8 cellular contexts compared by ENCODE assay signal in the genomic region with DNA sequence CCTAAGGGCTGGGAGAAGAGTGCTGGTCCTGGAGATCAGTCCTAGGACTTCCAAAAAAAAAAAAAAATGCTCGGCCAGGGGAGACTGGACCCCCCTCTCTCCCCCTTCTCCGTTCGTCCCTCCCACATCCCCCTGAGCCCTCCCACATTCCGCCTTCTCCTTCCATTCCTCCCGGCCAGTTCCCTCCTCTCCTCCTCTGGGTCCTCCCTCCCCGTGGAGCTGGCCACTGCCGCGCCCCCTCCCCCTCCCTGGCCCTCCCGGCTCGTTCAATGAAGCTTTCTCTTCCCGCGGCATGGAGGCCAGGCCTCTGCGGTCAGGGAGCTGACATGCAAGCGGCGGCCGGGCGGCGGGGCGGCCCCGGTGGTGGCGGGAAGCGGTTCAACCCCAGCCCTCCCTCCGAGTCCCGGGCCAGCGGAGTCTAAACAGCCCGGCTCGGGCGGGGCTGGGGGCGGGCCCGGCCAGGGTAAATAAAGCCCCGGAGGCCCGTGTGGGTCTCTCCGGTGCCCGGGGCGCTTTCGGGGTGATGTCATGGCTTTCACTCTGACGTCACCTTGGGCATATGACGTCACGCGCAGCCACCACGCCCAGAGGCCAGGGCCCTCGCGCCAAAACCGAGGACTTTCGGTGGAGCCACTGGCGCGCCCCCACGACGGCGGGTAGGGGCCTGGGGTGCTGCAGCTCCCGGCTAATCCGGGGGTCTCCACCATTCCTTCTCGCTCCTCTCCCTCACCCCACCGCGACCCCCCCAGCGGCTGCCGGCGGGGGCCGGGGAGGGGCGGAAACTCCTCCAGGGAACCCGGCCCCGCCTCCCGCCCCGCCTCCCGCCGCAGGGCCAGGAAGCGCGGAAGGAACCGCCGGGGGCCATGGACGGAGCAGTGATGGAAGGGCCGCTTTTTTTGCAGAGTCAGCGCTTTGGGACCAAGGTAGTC. TPM values are rescaled to one million over a fixed set of nuclear protein-coding genes. Genes with fewer than 3 reads are reported as not detected.
A peak's percentile ranks its signal among the peaks of the same experiment; 100 is the strongest.
DNase-seq lines count a peak whose midpoint lies in the region; TF ChIP-seq lines count a peak whose summit lies in the region.

Gene DOK1, plus strand, starts transcription at position 829 of the 929 bp plus-strand sequence. Its CDS starts 35 bp downstream, at position 864.
A gene with protein sequence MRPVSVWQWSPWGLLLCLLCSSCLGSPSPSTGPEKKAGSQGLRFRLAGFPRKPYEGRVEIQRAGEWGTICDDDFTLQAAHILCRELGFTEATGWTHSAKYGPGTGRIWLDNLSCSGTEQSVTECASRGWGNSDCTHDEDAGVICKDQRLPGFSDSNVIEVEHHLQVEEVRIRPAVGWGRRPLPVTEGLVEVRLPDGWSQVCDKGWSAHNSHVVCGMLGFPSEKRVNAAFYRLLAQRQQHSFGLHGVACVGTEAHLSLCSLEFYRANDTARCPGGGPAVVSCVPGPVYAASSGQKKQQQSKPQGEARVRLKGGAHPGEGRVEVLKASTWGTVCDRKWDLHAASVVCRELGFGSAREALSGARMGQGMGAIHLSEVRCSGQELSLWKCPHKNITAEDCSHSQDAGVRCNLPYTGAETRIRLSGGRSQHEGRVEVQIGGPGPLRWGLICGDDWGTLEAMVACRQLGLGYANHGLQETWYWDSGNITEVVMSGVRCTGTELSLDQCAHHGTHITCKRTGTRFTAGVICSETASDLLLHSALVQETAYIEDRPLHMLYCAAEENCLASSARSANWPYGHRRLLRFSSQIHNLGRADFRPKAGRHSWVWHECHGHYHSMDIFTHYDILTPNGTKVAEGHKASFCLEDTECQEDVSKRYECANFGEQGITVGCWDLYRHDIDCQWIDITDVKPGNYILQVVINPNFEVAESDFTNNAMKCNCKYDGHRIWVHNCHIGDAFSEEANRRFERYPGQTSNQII (minus strand): TSS at position 51 of the 929 bp plus-strand sequence. CDS start 1,308 bp downstream, outside the sequence.

- H3K4me1 ChIP-seq in spleen: peaks cover 13 to 79% (median 44%) of the 10 kb centered on the region in 6 donors

- H3K27ac ChIP-seq in WERI-Rb-1 (peak within 1 kb of the TSS; percentile 86), spleen (peak within 1 kb of the TSS; percentile 80 to 96 (median 92))

- in situ Hi-C loops in T47D (cut with HindIII; ENCODE audit: low pct_unique_long_range_greater_than_20kb, low sequenced_read_pairs): no loop called here

- H3K27ac Mint-ChIP-seq in immature natural killer cell: peak within 1 kb of the TSS; percentile 86 to 96 (median 92)

- DNase-seq in GM10266 (ENCODE audit: extremely low spot score) (peak; percentile 93), HFF-Myc (ENCODE audit: extremely low read depth, low read depth) (no peak), NCI-H1105 (lab: John Stamatoyannopoulos, UW) (peak; percentile 49), WERI-Rb-1 (peak; percentile 95), T47D (ENCODE audit: low read depth in 1 of 2, low spot score in 1 of 2) (peak; percentile 67 to 75), immature natural killer cell (peak; percentile 81 to 82 (median 82)), spleen (peak; percentile 97), superior temporal gyrus (ENCODE audit: extremely low spot score) (no peak)

- H3K36me3 Mint-ChIP-seq in immature natural killer cell: no peaks in the 10 kb centered on the region

- H3K27me3 Mint-ChIP-seq in immature natural killer cell (ENCODE audit: low read depth in 3 of 3): peaks cover 8 to 37% (median 31%) of the 10 kb centered on the region in 3 donors

- peak within 1 kb of the TSS; percentile 73 for H3K4me3 ChIP-seq in HFF-Myc (replicated peaks; ENCODE audit: low read depth, low read length)
- peak within 1 kb of the TSS; percentile 85 for H3K4me3 ChIP-seq in WERI-Rb-1 (ENCODE audit: low read depth, low read length)
- peak within 1 kb of the TSS; percentile 75 to 99 (median 86) for H3K4me3 ChIP-seq in spleen

- H3K4me3 Mint-ChIP-seq in immature natural killer cell: peak within 1 kb of the TSS; percentile 95 to 97 (median 96)

- H3K36me3 ChIP-seq in WERI-Rb-1: peaks cover 12% of the 10 kb centered on the region
- H3K36me3 ChIP-seq in spleen: peaks cover 0 to 25% (median 9%) of the 10 kb centered on the region in 6 donors

- WGBS in spleen, 5 donors: 1 to 4% (median 1%) methylated on average over 13 to 73 of the region's 73 CpGs

- no peaks in the 10 kb centered on the region for H3K9me3 ChIP-seq in WERI-Rb-1 (ENCODE audit: severe bottlenecking)
- no peaks in the 10 kb centered on the region for H3K9me3 ChIP-seq in spleen

- H3K9me3 Mint-ChIP-seq in immature natural killer cell: no peaks in the 10 kb centered on the region

- intact Hi-C loops in spleen (cut with DNase I; ENCODE audit: low total_unique reads): no loop called here

- peak in 1 of 3 donors; percentile 42 for TF ChIP-seq POLR2A in spleen (IDR thresholded peaks at IDR 0.05)

- H3K27me3 ChIP-seq in WERI-Rb-1 (ENCODE audit: insufficient read depth, low read depth, severe bottlenecking): no peaks in the 10 kb centered on the region
- peaks cover 0 to 12% (median 5%) of the 10 kb centered on the region in 7 donors for H3K27me3 ChIP-seq in spleen (replicated peaks in 1 of 7)

- TF ChIP-seq CTCF in GM10266 (IDR thresholded peaks at IDR 0.05; ENCODE audit: control insufficient read depth, insufficient read depth, low read depth, missing control alignments): no peak
- no peak for TF ChIP-seq CTCF in HFF-Myc (IDR thresholded peaks at IDR 0.05; ENCODE audit: low read depth, low read length, missing control alignments)
- TF ChIP-seq CTCF in WERI-Rb-1 (IDR thresholded peaks at IDR 0.05; ENCODE audit: low read depth, low read length): no peak
- peak in 3 of 11 experiments; percentile 17 to 23 (median 18) for TF ChIP-seq CTCF in spleen (IDR thresholded peaks at IDR 0.05 in 8 of 11, conservative IDR thresholded peaks at IDR 0.05 in 3 of 11)

- peaks cover 15 to 19% of the 10 kb centered on the region in 2 donors for H3K4me1 Mint-ChIP-seq in immature natural killer cell

RNA-seq across cellular contexts. Expression of gene DOK1, which starts in this region (rescaled TPM):
- polyA plus RNA-seq in immature natural killer cell (10 to 100 TPM; 18.4 to 42.7 (median 28.4) TPM), spleen (10 to 100 TPM; 19.9 to 41.7 (median 21.0) TPM)
- 10 to 100 TPM; 36.2 to 59.1 (median 39.7) TPM for total RNA-seq in spleen

RNA-seq across cellular contexts. Expression of the second gene that starts in this region (rescaled TPM):
- polyA plus RNA-seq in immature natural killer cell (under 1 TPM in 2 of 3 donors, not detected in 1; 0.19 to 0.22 TPM), spleen (1 to 10 TPM; 1.8 to 4.6 (median 3.6) TPM)
- total RNA-seq in spleen: 10 to 100 TPM; 11.6 to 27.4 (median 18.0) TPM

Comparison
In these comparisons a context has a peak if more than half of its experiments do, and no peak if none do; other contexts are left out.
1. DNase-seq: peak in GM10266 (single experiment), NCI-H1105 (single experiment), WERI-Rb-1 (single experiment), T47D (2 of 2), immature natural killer cell (3 of 3) and spleen (single experiment); none in HFF-Myc (single experiment) and superior temporal gyrus (single experiment).
2. Peak in every context shown above with its lines, with median percentiles within 50 percentile points of each other: H3K4me3 ChIP-seq.